In the genomic region with DNA sequence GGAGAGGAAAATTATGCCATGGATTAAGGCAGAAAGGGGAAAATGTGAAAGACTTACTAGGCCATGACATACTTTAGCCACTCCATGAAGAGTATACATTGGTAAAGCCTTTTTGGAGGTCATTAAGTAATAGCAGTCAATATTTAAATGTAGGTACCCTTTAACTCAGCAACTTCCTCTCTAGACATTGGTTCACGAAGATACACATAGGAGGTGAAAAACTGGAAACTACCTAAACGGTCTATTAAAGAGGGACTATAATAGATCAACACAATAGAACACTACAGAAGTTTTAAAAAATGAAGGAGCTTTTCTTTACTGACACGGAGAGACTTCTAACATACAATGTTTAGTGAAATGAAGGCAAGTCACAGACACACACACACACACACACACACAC, we compare ENCODE assay signal across 30 cellular contexts.
"Had no signal": no experiment of that assay in that cellular context is flagged by ENCODE, and none has a peak within 500 bp of the region (broad histone marks: within the 10 kb centered on the region; RNA-seq: fewer than 3 reads in every experiment).

No MANE protein-coding gene starts in this region.

- H3K27ac ChIP-seq: suprapubic skin, VCaP had no signal

- H3K4me1 ChIP-seq: breast epithelium had no signal

- H3K9me3 Mint-ChIP-seq: activated CD4-positive, alpha-beta memory T cell treated with anti-CD3 and anti-CD28 coated beads, Interleukin-2, amount 10 ng/mL, durations not matched to agents 7 days and 5 days; activated T-cell treated with anti-CD3 and anti-CD28 coated beads, Interleukin-2, amount 50 U/mL, for 24 hours; dendritic cell treated with granulocyte-macrophage colony-stimulating factor and Interleukin-4, amounts not matched to agents 40 ng/mL and 50 ng/mL, for 4 days; endodermal cell; immature natural killer cell; mesothelial cell of epicardium; naive thymus-derived CD4-positive, alpha-beta T cell; stimulated activated naive B cell treated with anti-CD40 and anti-IgM and Interleukin-4, amounts not matched to agents 10 μg/mL and 1 μg/mL and 100 μg/mL, for 72 hours had no signal

- H3K4me3 Mint-ChIP-seq: activated CD4-positive, alpha-beta memory T cell treated with anti-CD3 and anti-CD28 coated beads, Interleukin-2, amount 10 ng/mL, durations not matched to agents 7 days and 5 days; activated T-cell treated with anti-CD3 and anti-CD28 coated beads, Interleukin-2, amount 50 U/mL, for 24 hours; dendritic cell treated with granulocyte-macrophage colony-stimulating factor and Interleukin-4, amounts not matched to agents 40 ng/mL and 50 ng/mL, for 4 days; endodermal cell; immature natural killer cell; mesothelial cell of epicardium; stimulated activated naive B cell treated with anti-CD40 and anti-IgM and Interleukin-4, amounts not matched to agents 10 μg/mL and 1 μg/mL and 100 μg/mL, for 72 hours had no signal

- FAIRE-seq: kidney, TTC549 had no signal

- H3K27me3 Mint-ChIP-seq: activated T-cell treated with anti-CD3 and anti-CD28 coated beads, Interleukin-2, amount 50 U/mL, for 24 hours; dendritic cell treated with granulocyte-macrophage colony-stimulating factor and Interleukin-4, amounts not matched to agents 40 ng/mL and 50 ng/mL, for 4 days had no signal

- H3K36me3 ChIP-seq: breast epithelium, heart left ventricle, right atrium auricular region, stomach, suprapubic skin, tibial nerve had no signal

- ATAC-seq: esophagus mucosa; heart left ventricle; left colon; naive thymus-derived CD4-positive, alpha-beta T cell; stimulated activated naive B cell treated with anti-CD40 and anti-IgM and Interleukin-4, amounts not matched to agents 10 μg/mL and 1 μg/mL and 100 μg/mL, for 72 hours had no signal

- H3K27ac Mint-ChIP-seq: activated CD4-positive, alpha-beta memory T cell treated with anti-CD3 and anti-CD28 coated beads, Interleukin-2, amount 10 ng/mL, durations not matched to agents 7 days and 5 days; activated T-cell treated with anti-CD3 and anti-CD28 coated beads, Interleukin-2, amount 50 U/mL, for 24 hours; endodermal cell; immature natural killer cell; mesothelial cell of epicardium; stimulated activated naive B cell treated with anti-CD40 and anti-IgM and Interleukin-4, amounts not matched to agents 10 μg/mL and 1 μg/mL and 100 μg/mL, for 72 hours had no signal

- H3K4me3 ChIP-seq: breast epithelium, heart left ventricle, right atrium auricular region, stomach, suprapubic skin, tibial nerve had no signal

- H3K9me3 ChIP-seq: breast epithelium, heart left ventricle, right atrium auricular region, stomach, suprapubic skin, tibial nerve had no signal

- H3K36me3 Mint-ChIP-seq: immature natural killer cell; mesothelial cell of epicardium; naive thymus-derived CD4-positive, alpha-beta T cell; stimulated activated naive B cell treated with anti-CD40 and anti-IgM and Interleukin-4, amounts not matched to agents 10 μg/mL and 1 μg/mL and 100 μg/mL, for 72 hours had no signal

- H3K27me3 ChIP-seq: breast epithelium, heart left ventricle, right atrium auricular region, suprapubic skin, tibial nerve had no signal

- DNase-seq: activated CD4-positive, alpha-beta memory T cell treated with anti-CD3 and anti-CD28 coated beads, Interleukin-2, amount 10 ng/mL, durations not matched to agents 7 days and 5 days; activated CD4-positive, alpha-beta T cell treated with anti-CD3 and anti-CD28 coated beads for 48 hours; activated CD8-positive, alpha-beta memory T cell treated with anti-CD3 and anti-CD28 coated beads, Interleukin-2, amount 50 U/mL, for 48 hours; activated gamma-delta T cell treated with Interleukin-2 at 50 U/mL for 16 hours; activated naive CD4-positive, alpha-beta T cell treated with anti-CD3 and anti-CD28 coated beads, Interleukin-2, amount 50 U/mL, for 16 hours; activated T-cell treated with anti-CD3 and anti-CD28 coated beads, Interleukin-2, amount 50 U/mL, for 24 hours; amygdala; central memory CD4-positive, alpha-beta T cell; endodermal cell; foreskin fibroblast; heart left ventricle; immature natural killer cell; kidney; left colon; mammary epithelial cell; naive thymus-derived CD4-positive, alpha-beta T cell; stimulated activated CD4-positive, alpha-beta T cell treated with anti-CD3 and anti-CD28 coated beads, Interleukin-15, amount 100 ng/mL, for 24 hours; stimulated activated CD4-positive, alpha-beta T cell treated with anti-CD3 and anti-CD28 coated beads, Interleukin-2, amount 100 ng/mL, for 24 hours; stimulated activated naive B cell treated with anti-CD40 and anti-IgM and Interleukin-4, amounts not matched to agents 10 μg/mL and 1 μg/mL and 100 μg/mL, for 72 hours; stomach; T-helper 9 cell had no signal
